ENCODE assay signal across 9 cellular contexts in genomic region chr14:103108749-103109207, GRCh38. TPM values are rescaled to one million over a fixed set of nuclear protein-coding genes. Genes with fewer than 3 reads are reported as not detected.
DNase-seq lines count a peak whose midpoint lies in the region; ATAC-seq and TF ChIP-seq lines count a peak whose summit lies in the region.
"Had no signal": no experiment of that assay in that cellular context is flagged by ENCODE, and none has a peak within 500 bp of the region (broad histone marks: within the 10 kb centered on the region; RNA-seq: fewer than 3 reads in every experiment).

No MANE protein-coding gene starts in this region.

- in situ Hi-C loops in HAP-1 (cut with MboI; ENCODE audit: low sequenced_read_pairs) = loop anchor here (5.0 kb wide), 1 partner anchor 184 kb away; no protein-coding TSS in a partner anchor

- H3K4me1 ChIP-seq in HAP-1 = no peaks in the 10 kb centered on the region

- DNase-seq in DMS 273 (lab: John Stamatoyannopoulos, UW; ENCODE audit: unreplicated experiment) = peak; percentile 69
- no peak for DNase-seq in DMS 273 treated with DMSO at 0.1 percent for 48 hours (lab: John Stamatoyannopoulos, UW)
- no peak for DNase-seq in omental fat pad (ENCODE audit: low spot score)
- no peak for DNase-seq in type B pancreatic cell (ENCODE audit: extremely low spot score, unreplicated experiment)
- DNase-seq in HAP-1 (ENCODE audit: low spot score in 2 of 2) = no peak

- peaks cover 14% of the 10 kb centered on the region for H3K4me1 Mint-ChIP-seq in T-helper 1 cell treated with Interleukin-12 subunit alpha and Interleukin-12 subunit beta and Interleukin-4 antibody, amounts not matched to agents 30 μg/mL and 1 μg/mL, for 36 hours (ENCODE audit: low read depth)
- H3K4me1 Mint-ChIP-seq in type B pancreatic cell (ENCODE audit: unreplicated experiment) = peaks cover 13% of the 10 kb centered on the region

- no peak overlapping the region for H3K4me3 ChIP-seq in HAP-1

- H3K27me3 ChIP-seq in HAP-1 (ENCODE audit: low read depth) = peaks cover 11% of the 10 kb centered on the region

- no peak overlapping the region for H3K4me3 Mint-ChIP-seq in T-helper 1 cell treated with Interleukin-12 subunit alpha and Interleukin-12 subunit beta and Interleukin-4 antibody, amounts not matched to agents 30 μg/mL and 1 μg/mL, for 36 hours
- H3K4me3 Mint-ChIP-seq in type B pancreatic cell = no peak overlapping the region

- H3K9me3 ChIP-seq in HAP-1 = no peaks in the 10 kb centered on the region

- TF ChIP-seq CTCF in omental fat pad (IDR thresholded peaks at IDR 0.05) (no peak), type B pancreatic cell (conservative IDR thresholded peaks at IDR 0.05) (no peak)

- H3K27me3 Mint-ChIP-seq in T-helper 1 cell treated with Interleukin-12 subunit alpha and Interleukin-12 subunit beta and Interleukin-4 antibody, amounts not matched to agents 30 μg/mL and 1 μg/mL, for 36 hours (ENCODE audit: low read depth) = peaks cover 13% of the 10 kb centered on the region
- H3K27me3 Mint-ChIP-seq in type B pancreatic cell = peaks cover 5% of the 10 kb centered on the region

- peak overlapping the region; percentile 41 for H3K27ac Mint-ChIP-seq in T-helper 1 cell treated with Interleukin-12 subunit alpha and Interleukin-12 subunit beta and Interleukin-4 antibody, amounts not matched to agents 30 μg/mL and 1 μg/mL, for 36 hours
- H3K27ac Mint-ChIP-seq in type B pancreatic cell = no peak overlapping the region

- H3K36me3 Mint-ChIP-seq in T-helper 1 cell treated with Interleukin-12 subunit alpha and Interleukin-12 subunit beta and Interleukin-4 antibody, amounts not matched to agents 30 μg/mL and 1 μg/mL, for 36 hours (ENCODE audit: low read depth) = no peaks in the 10 kb centered on the region
- no peaks in the 10 kb centered on the region for H3K36me3 Mint-ChIP-seq in type B pancreatic cell

- H3K9me3 Mint-ChIP-seq in T-helper 1 cell treated with Interleukin-12 subunit alpha and Interleukin-12 subunit beta and Interleukin-4 antibody, amounts not matched to agents 30 μg/mL and 1 μg/mL, for 36 hours = no peaks in the 10 kb centered on the region
- no peaks in the 10 kb centered on the region for H3K9me3 Mint-ChIP-seq in type B pancreatic cell

- no peaks in the 10 kb centered on the region for H3K36me3 ChIP-seq in HAP-1 (replicated peaks)

- ATAC-seq in HG02852 (IDR thresholded peaks at IDR 0.05; ENCODE audit: unreplicated experiment) (peak; percentile 49), omental fat pad (ENCODE audit: low FRiP score) (peak; percentile 41), HG03442 (IDR thresholded peaks at IDR 0.05; ENCODE audit: unreplicated experiment) (no peak)

RNA-seq across cellular contexts. Expression of gene EXOC3L4, which starts 14.3 kb away (rescaled TPM):
- 1 to 10 TPM in 2 of 4 donors, under 1 TPM in 1, not detected in 1; 0.93 to 5.2 (median 1.3) TPM for total RNA-seq in omental fat pad
- total RNA-seq in type B pancreatic cell (ENCODE audit: low replicate concordance) = 4.0 and 4.1 TPM in 2 replicates
- total RNA-seq: endothelial cell of umbilical vein had no signal

RNA-seq across cellular contexts. Expression of gene TNFAIP2, which starts 14.5 kb away (rescaled TPM):
- total RNA-seq in omental fat pad = 100 to 1,000 TPM in 3 of 4 donors, 10 to 100 TPM in 1; 56.0 to 215 (median 144) TPM
- 21.5 and 28.5 TPM in 2 replicates for total RNA-seq in type B pancreatic cell (ENCODE audit: low replicate concordance)

RNA-seq across cellular contexts. Expression of gene LBHD2, which starts 24.8 kb away (rescaled TPM):
- total RNA-seq in omental fat pad = 1 to 10 TPM in 1 of 4 donors, not detected in 3; 6.3 TPM
- total RNA-seq in type B pancreatic cell (ENCODE audit: low replicate concordance) = not detected in 2 replicates
- total RNA-seq: endothelial cell of umbilical vein had no signal

RNA-seq across cellular contexts. Expression of gene CDC42BPB, which starts 51.4 kb away (rescaled TPM):
- total RNA-seq in omental fat pad (100 to 1,000 TPM in 3 of 4 donors, 10 to 100 TPM in 1; 63.7 to 131 (median 113) TPM), type B pancreatic cell (ENCODE audit: low replicate concordance) (83.6 and 88.6 TPM in 2 replicates)
